In the genomic region with DNA sequence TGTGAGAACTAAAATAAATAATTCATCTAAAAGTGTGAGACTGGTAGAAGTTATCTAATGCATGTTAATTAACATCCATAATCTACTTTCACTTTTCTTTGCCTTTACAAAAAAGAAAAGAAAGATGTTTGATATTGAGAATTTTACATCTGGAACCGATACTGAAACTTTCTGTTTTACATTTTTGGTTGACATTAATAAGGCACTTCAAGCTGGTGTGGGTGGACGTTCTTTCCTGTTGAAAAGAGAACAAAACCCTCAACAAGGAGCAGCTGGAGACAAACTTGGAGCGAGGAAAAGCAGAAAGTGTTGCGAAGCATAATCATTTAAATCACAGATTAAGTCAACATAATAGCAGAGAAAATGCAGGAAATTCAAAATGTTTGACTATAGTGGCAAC, we compare ENCODE assay signal across 18 cellular contexts.
DNase-seq lines count a peak whose midpoint lies in the region; ATAC-seq and TF ChIP-seq lines count a peak whose summit lies in the region.
"Had no signal": no experiment of that assay in that cellular context is flagged by ENCODE, and none has a peak within 500 bp of the region (broad histone marks: within the 10 kb centered on the region; RNA-seq: fewer than 3 reads in every experiment).

No MANE protein-coding gene starts in this region.

- CTCF ChIA-PET in activated CD8-positive, alpha-beta T cell treated with anti-CD3 and anti-CD28 coated beads, Interleukin-2, amount 10 ng/mL, durations not matched to agents 7 days and 5 days (lab: Charles Lee) = no interaction called here

- peaks cover 17% of the 10 kb centered on the region for H3K9me3 Mint-ChIP-seq in HFFc6
- peaks cover 17% of the 10 kb centered on the region for H3K9me3 Mint-ChIP-seq in activated CD8-positive, alpha-beta T cell treated with anti-CD3 and anti-CD28 coated beads, Interleukin-2, amount 10 ng/mL, durations not matched to agents 7 days and 5 days (ENCODE audit: insufficient read depth)
- H3K9me3 Mint-ChIP-seq in activated naive CD4-positive, alpha-beta T cell treated with anti-CD3 and anti-CD28 coated beads, Interleukin-2, amount 50 U/mL, for 72 hours = peaks cover 0 to 2% of the 10 kb centered on the region in 2 donors

- H3K4me2 ChIP-seq in Karpas-422 (ENCODE audit: low read depth, low read length, poor library complexity, severe bottlenecking) = peak overlapping the region; percentile 68

- no peaks in the 10 kb centered on the region for H3K79me2 ChIP-seq in Karpas-422 (ENCODE audit: low read length)

- no peaks in the 10 kb centered on the region for H3K36me3 Mint-ChIP-seq in HFFc6 (ENCODE audit: low read depth)
- no peaks in the 10 kb centered on the region for H3K36me3 Mint-ChIP-seq in activated CD8-positive, alpha-beta T cell treated with anti-CD3 and anti-CD28 coated beads, Interleukin-2, amount 10 ng/mL, durations not matched to agents 7 days and 5 days (ENCODE audit: low read depth)
- no peaks in the 10 kb centered on the region for H3K36me3 Mint-ChIP-seq in activated naive CD4-positive, alpha-beta T cell treated with anti-CD3 and anti-CD28 coated beads, Interleukin-2, amount 50 U/mL, for 72 hours

- no peaks in the 10 kb centered on the region for H3K9me2 ChIP-seq in Karpas-422 (replicated peaks; ENCODE audit: insufficient read depth, low read length)

- no peaks in the 10 kb centered on the region for H3K27me3 ChIP-seq in Karpas-422 (ENCODE audit: low read length)
- H3K27me3 ChIP-seq in prostate gland (replicated peaks; ENCODE audit: insufficient read depth) = no peaks in the 10 kb centered on the region
- H3K27me3 ChIP-seq: left lung, upper lobe of right lung had no signal

- no peak for TF ChIP-seq POLR2A in prostate gland (IDR thresholded peaks at IDR 0.05)

- peak overlapping the region; percentile 99 for H2AFZ ChIP-seq in Karpas-422 (ENCODE audit: low read length)

- 42% methylated on average over 4 of the region's 4 CpGs for WGBS in prostate gland

- peak overlapping the region; percentile 33 for H3K9ac ChIP-seq in Karpas-422 (ENCODE audit: low read length)

- no peak for DNase-seq in HFFc6
- no peak for DNase-seq in Karpas-422
- DNase-seq in fibroblast of pulmonary artery (ENCODE audit: low read depth) = peak; percentile 37
- no peak for DNase-seq in activated CD8-positive, alpha-beta T cell treated with anti-CD3 and anti-CD28 coated beads, Interleukin-2, amount 10 ng/mL, durations not matched to agents 7 days and 5 days
- DNase-seq in amygdala (lab: John Stamatoyannopoulos, UW) = no peak
- DNase-seq in activated naive CD4-positive, alpha-beta T cell treated with anti-CD3 and anti-CD28 coated beads, Interleukin-2, amount 50 U/mL, for 72 hours (ENCODE audit: low spot score in 2 of 2) = no peak
- no peak for DNase-seq in prostate gland (ENCODE audit: low spot score)
- DNase-seq: activated naive CD4-positive, alpha-beta T cell treated with anti-CD3 and anti-CD28 coated beads, Interleukin-2, amount 50 U/mL, for 16 hours; cerebellar nuclear complex; DND-41; hippocampal formation; left lung; NCI-H1417 treated with DMSO at 0.1 percent for 48 hours; stimulated activated CD4-positive, alpha-beta T cell treated with anti-CD3 and anti-CD28 coated beads, Interleukin-2, amount 100 ng/mL, for 48 hours; upper lobe of right lung had no signal

- H3K9me3 ChIP-seq in Karpas-422 (ENCODE audit: low read length) (no peaks in the 10 kb centered on the region), prostate gland (no peaks in the 10 kb centered on the region)
- H3K9me3 ChIP-seq: upper lobe of right lung had no signal

- POLR2A ChIA-PET in activated CD8-positive, alpha-beta T cell treated with anti-CD3 and anti-CD28 coated beads, Interleukin-2, amount 10 ng/mL, durations not matched to agents 7 days and 5 days (lab: Charles Lee) = no interaction called here

- H3K4me3 Mint-ChIP-seq in HFFc6 = peak overlapping the region; percentile 46; the same call in 1 of the 2 replicates
- H3K4me3 Mint-ChIP-seq in activated CD8-positive, alpha-beta T cell treated with anti-CD3 and anti-CD28 coated beads, Interleukin-2, amount 10 ng/mL, durations not matched to agents 7 days and 5 days = no peak overlapping the region

- no peak for TF ChIP-seq CTCF in HFFc6 (IDR thresholded peaks at IDR 0.05)
- no peak for TF ChIP-seq CTCF in fibroblast of pulmonary artery (IDR thresholded peaks at IDR 0.05; ENCODE audit: low read length, missing control alignments)
- TF ChIP-seq CTCF in prostate gland (IDR thresholded peaks at IDR 0.05) = no peak

- H3K4me1 ChIP-seq in Karpas-422 (ENCODE audit: low read length) (peaks cover 6% of the 10 kb centered on the region), prostate gland (replicated peaks) (no peaks in the 10 kb centered on the region)
- H3K4me1 ChIP-seq: left lung, upper lobe of right lung had no signal

- peak; percentile 71 for ATAC-seq in GM18517 (IDR thresholded peaks at IDR 0.05; ENCODE audit: unreplicated experiment)
- no peak for ATAC-seq in activated CD8-positive, alpha-beta T cell treated with anti-CD3 and anti-CD28 coated beads, Interleukin-2, amount 10 ng/mL, durations not matched to agents 7 days and 5 days
- no peak for ATAC-seq in activated naive CD4-positive, alpha-beta T cell treated with anti-CD3 and anti-CD28 coated beads, Interleukin-2, amount 50 U/mL, for 72 hours
- ATAC-seq: HCT116, left lung, upper lobe of right lung had no signal

- intact Hi-C loops in prostate gland (cut with DNase I) = no loop called here

- peak overlapping the region; percentile 51 for H3K4me3 ChIP-seq in Karpas-422 (ENCODE audit: low read length)
- H3K4me3 ChIP-seq in fibroblast of pulmonary artery (replicated peaks; ENCODE audit: low read depth, low read length) = peak overlapping the region; percentile 39
- H3K4me3 ChIP-seq in prostate gland = no peak overlapping the region
- H3K4me3 ChIP-seq: left lung, upper lobe of right lung had no signal

- no peak overlapping the region; the same call in 1 of the 2 replicates for H3K27ac Mint-ChIP-seq in HFFc6
- H3K27ac Mint-ChIP-seq in activated CD8-positive, alpha-beta T cell treated with anti-CD3 and anti-CD28 coated beads, Interleukin-2, amount 10 ng/mL, durations not matched to agents 7 days and 5 days = no peak overlapping the region
- H3K27ac Mint-ChIP-seq in activated naive CD4-positive, alpha-beta T cell treated with anti-CD3 and anti-CD28 coated beads, Interleukin-2, amount 50 U/mL, for 72 hours = no peak overlapping the region

- no peaks in the 10 kb centered on the region for H4K20me1 ChIP-seq in Karpas-422 (ENCODE audit: insufficient read depth, low read depth, low read length)

- no peaks in the 10 kb centered on the region for H3K27me3 Mint-ChIP-seq in HFFc6 (ENCODE audit: insufficient read depth)
- no peaks in the 10 kb centered on the region for H3K27me3 Mint-ChIP-seq in activated CD8-positive, alpha-beta T cell treated with anti-CD3 and anti-CD28 coated beads, Interleukin-2, amount 10 ng/mL, durations not matched to agents 7 days and 5 days (ENCODE audit: low read depth)

- H3K27ac ChIP-seq in Karpas-422 (ENCODE audit: low read length) (no peak overlapping the region), prostate gland (no peak overlapping the region)
- H3K27ac ChIP-seq: epithelial cell of prostate, left lung, upper lobe of right lung had no signal

- no peaks in the 10 kb centered on the region for H3K4me1 Mint-ChIP-seq in HFFc6 (ENCODE audit: low read depth)
- no peaks in the 10 kb centered on the region for H3K4me1 Mint-ChIP-seq in activated CD8-positive, alpha-beta T cell treated with anti-CD3 and anti-CD28 coated beads, Interleukin-2, amount 10 ng/mL, durations not matched to agents 7 days and 5 days (ENCODE audit: low read depth)

- H3K36me3 ChIP-seq in Karpas-422 (ENCODE audit: insufficient read depth, low read length) (no peaks in the 10 kb centered on the region), prostate gland (no peaks in the 10 kb centered on the region)
- H3K36me3 ChIP-seq: left lung, upper lobe of right lung had no signal

Comparison
In these comparisons a context has a peak if more than half of its experiments do, and no peak if none do; other contexts are left out.
1. H3K4me3 ChIP-seq: peak in Karpas-422 (single experiment) and fibroblast of pulmonary artery (single experiment); none in prostate gland (0 of 2).